ENCODE assay signal across 21 cellular contexts in the genomic region with DNA sequence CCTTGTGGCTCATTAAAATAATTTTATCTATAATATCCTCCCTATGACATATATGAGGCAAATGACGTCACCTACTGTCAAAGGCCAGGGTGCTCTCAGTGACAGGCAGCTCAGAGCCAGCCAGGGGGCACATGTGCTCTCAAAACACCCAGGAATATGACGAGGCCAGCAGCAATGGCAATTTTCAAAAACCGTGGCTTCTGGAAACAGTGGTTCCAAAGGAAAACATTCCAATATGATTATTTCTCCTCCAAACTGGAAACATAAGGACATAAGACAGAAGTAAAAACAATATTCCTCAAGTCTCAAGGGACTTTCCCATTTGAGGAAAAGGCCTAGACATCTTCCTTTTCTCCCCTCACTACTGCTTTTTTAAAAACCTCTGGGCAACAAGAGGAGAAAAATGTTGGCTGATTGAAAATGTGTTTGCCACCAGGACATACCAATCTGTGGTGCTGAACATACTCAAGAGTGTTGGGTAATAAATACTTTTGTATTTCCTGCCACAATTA. TPM values are rescaled to one million over a fixed set of nuclear protein-coding genes. Genes with fewer than 3 reads are reported as not detected.
A peak's percentile ranks its signal among the peaks of the same experiment; 100 is the strongest.
DNase-seq lines count a peak whose midpoint lies in the region; ATAC-seq and TF ChIP-seq lines count a peak whose summit lies in the region.
"Had no signal": no experiment of that assay in that cellular context is flagged by ENCODE, and none has a peak within 500 bp of the region (broad histone marks: within the 10 kb centered on the region; RNA-seq: fewer than 3 reads in every experiment).

No MANE protein-coding gene starts in this region.

- no peaks in the 10 kb centered on the region for H3K27me3 ChIP-seq in PC-9 (ENCODE audit: insufficient read depth, low read depth)
- H3K27me3 ChIP-seq in CD8-positive, alpha-beta T cell (ENCODE audit: insufficient read depth, low read length), result no peaks in the 10 kb centered on the region

- ATAC-seq in CD8-positive, alpha-beta T cell, result no peak

- no TSS peak for BruUV-seq in PC-9 (replicated peaks; lab: Mats Ljungman, UMichigan)

- H3K4me2 ChIP-seq in PC-9, result no peak overlapping the region

- H3K4me3 Mint-ChIP-seq in HFFc6, result peak overlapping the region; percentile 4; the same call in 1 of the 2 replicates
- H3K4me3 Mint-ChIP-seq in CD8-positive, alpha-beta T cell, result no peak overlapping the region
- no peak overlapping the region for H3K4me3 Mint-ChIP-seq in activated naive CD4-positive, alpha-beta T cell treated with anti-CD3 and anti-CD28 coated beads, Interleukin-2, amount 10 ng/mL, durations not matched to agents 7 days and 5 days
- H3K4me3 Mint-ChIP-seq: activated naive CD8-positive, alpha-beta T cell; stimulated activated naive CD8-positive, alpha-beta T cell treated with anti-CD3 and anti-CD28 coated beads, Interleukin-15, Interleukin-2, amounts not matched to agents 100 ng/mL and 50 ng/mL, for 24 hours had no signal

- POLR2A ChIA-PET in PC-9 (lab: Charles Lee; ENCODE audit: unreplicated experiment), result no interaction called here
- POLR2A ChIA-PET in CD8-positive, alpha-beta T cell (lab: Charles Lee), result no interaction called here

- no peak overlapping the region for H3K4me3 ChIP-seq in astrocyte of the spinal cord (ENCODE audit: low read depth, low read length)
- H3K4me3 ChIP-seq in foreskin fibroblast (ENCODE audit: low read depth in 1 of 2, low read length in 2 of 2), result no peak overlapping the region
- no peak overlapping the region for H3K4me3 ChIP-seq in PC-9
- H3K4me3 ChIP-seq in CD8-positive, alpha-beta T cell (ENCODE audit: low read depth, low read length), result no peak overlapping the region

- CTCF ChIA-PET in PC-9 (lab: Charles Lee), result no interaction called here
- CTCF ChIA-PET in CD8-positive, alpha-beta T cell (lab: Charles Lee), result no interaction called here
- CTCF ChIA-PET in activated naive CD4-positive, alpha-beta T cell treated with anti-CD3 and anti-CD28 coated beads, Interleukin-2, amount 10 ng/mL, durations not matched to agents 7 days and 5 days (lab: Charles Lee), result no interaction called here

- no peak overlapping the region for H2AFZ ChIP-seq in PC-9

- in situ Hi-C loops in astrocyte of the spinal cord (cut with HindIII; ENCODE audit: low sequenced_read_pairs), result no loop called here

- intact Hi-C loops in PC-9 (cut with micrococcal nuclease; ENCODE audit: unreplicated experiment), result no loop called here
- intact Hi-C loops in CD8-positive, alpha-beta T cell (cut with DNase I, micrococcal nuclease), result no loop called here

- H3K79me2 ChIP-seq in PC-9 (ENCODE audit: low read depth), result no peaks in the 10 kb centered on the region

- H3K27me3 Mint-ChIP-seq in HFFc6 (ENCODE audit: insufficient read depth), result no peaks in the 10 kb centered on the region; the same call in 1 of the 2 replicates
- peaks cover 5% of the 10 kb centered on the region for H3K27me3 Mint-ChIP-seq in CD8-positive, alpha-beta T cell (ENCODE audit: low read depth)
- H3K27me3 Mint-ChIP-seq in activated naive CD4-positive, alpha-beta T cell treated with anti-CD3 and anti-CD28 coated beads, Interleukin-2, amount 10 ng/mL, durations not matched to agents 7 days and 5 days, result peaks cover 16% of the 10 kb centered on the region
- H3K27me3 Mint-ChIP-seq: stimulated activated naive CD8-positive, alpha-beta T cell treated with anti-CD3 and anti-CD28 coated beads, Interleukin-15, Interleukin-2, amounts not matched to agents 100 ng/mL and 50 ng/mL, for 24 hours had no signal

- no peaks in the 10 kb centered on the region for H4K20me1 ChIP-seq in PC-9 (ENCODE audit: insufficient read depth)

- H3F3A ChIP-seq in PC-9 (ENCODE audit: insufficient read depth, low read depth), result no peaks in the 10 kb centered on the region

- H3K9me3 ChIP-seq in PC-9 (ENCODE audit: insufficient read depth, low read depth), result no peaks in the 10 kb centered on the region
- H3K9me3 ChIP-seq in CD8-positive, alpha-beta T cell (ENCODE audit: low read length), result no peaks in the 10 kb centered on the region

- H3K9me3 Mint-ChIP-seq in HFFc6, result no peaks in the 10 kb centered on the region
- H3K9me3 Mint-ChIP-seq in CD8-positive, alpha-beta T cell, result no peaks in the 10 kb centered on the region
- no peaks in the 10 kb centered on the region for H3K9me3 Mint-ChIP-seq in activated naive CD4-positive, alpha-beta T cell treated with anti-CD3 and anti-CD28 coated beads, Interleukin-2, amount 10 ng/mL, durations not matched to agents 7 days and 5 days
- H3K9me3 Mint-ChIP-seq: stimulated activated naive CD8-positive, alpha-beta T cell treated with anti-CD3 and anti-CD28 coated beads, Interleukin-15, Interleukin-2, amounts not matched to agents 100 ng/mL and 50 ng/mL, for 24 hours had no signal

- TF ChIP-seq CTCF in HFFc6 (IDR thresholded peaks at IDR 0.05) (peak; percentile 22; the same call in 1 of the 2 replicates), astrocyte of the spinal cord (IDR thresholded peaks at IDR 0.05; ENCODE audit: low read depth, low read length) (no peak), foreskin fibroblast (IDR thresholded peaks at IDR 0.05; ENCODE audit: low read depth, low read length) (no peak), PC-9 (conservative IDR thresholded peaks at IDR 0.05) (no peak)
- TF ChIP-seq CTCF in CD8-positive, alpha-beta T cell (IDR thresholded peaks at IDR 0.05), result no peak

- peaks cover 77% of the 10 kb centered on the region for H3K4me1 Mint-ChIP-seq in HFFc6 (ENCODE audit: low read depth)
- H3K4me1 Mint-ChIP-seq in CD8-positive, alpha-beta T cell (ENCODE audit: low read depth), result no peaks in the 10 kb centered on the region
- no peaks in the 10 kb centered on the region for H3K4me1 Mint-ChIP-seq in activated naive CD4-positive, alpha-beta T cell treated with anti-CD3 and anti-CD28 coated beads, Interleukin-2, amount 10 ng/mL, durations not matched to agents 7 days and 5 days

- peak overlapping the region; percentile 68 for H3K27ac Mint-ChIP-seq in HFFc6
- no peak overlapping the region for H3K27ac Mint-ChIP-seq in CD8-positive, alpha-beta T cell
- H3K27ac Mint-ChIP-seq in activated naive CD4-positive, alpha-beta T cell treated with anti-CD3 and anti-CD28 coated beads, Interleukin-2, amount 10 ng/mL, durations not matched to agents 7 days and 5 days, result no peak overlapping the region
- H3K27ac Mint-ChIP-seq: activated naive CD8-positive, alpha-beta T cell; stimulated activated naive CD8-positive, alpha-beta T cell treated with anti-CD3 and anti-CD28 coated beads, Interleukin-15, Interleukin-2, amounts not matched to agents 100 ng/mL and 50 ng/mL, for 24 hours had no signal

- H3K9me2 ChIP-seq in PC-9 (ENCODE audit: insufficient read depth), result no peaks in the 10 kb centered on the region

- no peaks in the 10 kb centered on the region for H3K4me1 ChIP-seq in PC-9 (replicated peaks; ENCODE audit: insufficient read depth)
- no peaks in the 10 kb centered on the region for H3K4me1 ChIP-seq in CD8-positive, alpha-beta T cell (ENCODE audit: insufficient read depth, low read length)

- H3K36me3 ChIP-seq in PC-9 (ENCODE audit: low read depth), result no peaks in the 10 kb centered on the region
- no peaks in the 10 kb centered on the region for H3K36me3 ChIP-seq in CD8-positive, alpha-beta T cell (ENCODE audit: insufficient read depth, low read length)

- no peak overlapping the region for H3K27ac ChIP-seq in PC-9
- no peak overlapping the region for H3K27ac ChIP-seq in CD8-positive, alpha-beta T cell (ENCODE audit: low read depth, low read length)
- H3K27ac ChIP-seq: HL-60 had no signal

- peaks cover 32% of the 10 kb centered on the region for H3K36me3 Mint-ChIP-seq in HFFc6 (ENCODE audit: low read depth)
- H3K36me3 Mint-ChIP-seq in CD8-positive, alpha-beta T cell, result no peaks in the 10 kb centered on the region
- H3K36me3 Mint-ChIP-seq in activated naive CD4-positive, alpha-beta T cell treated with anti-CD3 and anti-CD28 coated beads, Interleukin-2, amount 10 ng/mL, durations not matched to agents 7 days and 5 days, result no peaks in the 10 kb centered on the region
- H3K36me3 Mint-ChIP-seq: activated naive CD8-positive, alpha-beta T cell had no signal

- DNase-seq in AG08395 (ENCODE audit: low spot score), result peak; percentile 29
- DNase-seq in HFFc6, result peak; percentile 33
- peak; percentile 77 for DNase-seq in astrocyte of the spinal cord (ENCODE audit: low read depth, low spot score)
- peak; percentile 60 to 81 for DNase-seq in foreskin fibroblast
- no peak for DNase-seq in PC-9
- no peak for DNase-seq in activated T-cell treated with anti-CD3 and anti-CD28 coated beads for 4 hours
- no peak for DNase-seq in CD8-positive, alpha-beta T cell
- no peak for DNase-seq in activated naive CD4-positive, alpha-beta T cell treated with anti-CD3 and anti-CD28 coated beads, Interleukin-2, amount 10 ng/mL, durations not matched to agents 7 days and 5 days
- DNase-seq: activated CD4-positive, alpha-beta T cell treated with anti-CD3 and anti-CD28 coated beads for 48 hours; cortex of kidney; hypothalamus; Karpas-422; left cardiac atrium; NCI-H1436; NCI-H345; NK-92 treated with Interleukin-12 subunit alpha and Interleukin-12 subunit beta, amount 100 ng/mL, for 24 hours; SIG-M5; T-helper 9 cell had no signal

RNA-seq across cellular contexts. Expression of a gene that starts 40.8 kb away (rescaled TPM):
- 10 to 100 TPM; 44.3 to 68.4 (median 50.2) TPM for total RNA-seq in HFFc6 (2021; fragmentation: NEBNext Ultra II Directional; extraction: Animal tissue kit (Norgen Biotek cat#: 25700))
- 0.20 TPM in 1 of 2 replicates, not detected in the other for total RNA-seq in PC-9 (2021)
- total RNA-seq in CD8-positive, alpha-beta T cell, result 1 to 10 TPM; 1.4 to 1.6 TPM

Comparison
In these comparisons a context has a peak if more than half of its experiments do, and no peak if none do; other contexts are left out.
1. DNase-seq: peak in AG08395 (single experiment), HFFc6 (single experiment), astrocyte of the spinal cord (single experiment) and foreskin fibroblast (2 of 2); none in PC-9 (0 of 2), activated T-cell treated with anti-CD3 and anti-CD28 coated beads for 4 hours (single experiment), CD8-positive, alpha-beta T cell (0 of 7) and activated naive CD4-positive, alpha-beta T cell treated with anti-CD3 and anti-CD28 coated beads, Interleukin-2, amount 10 ng/mL, durations not matched to agents 7 days and 5 days (single experiment).
2. RNA of a gene that starts 40.8 kb away (total RNA-seq): 44.3 to 68.4 TPM in HFFc6; 1.4 to 1.6 TPM in CD8-positive, alpha-beta T cell and 0.20 TPM in PC-9; every median in the first group is over 10 times any median in the second.